ENCODE assay signal across 1 cellular context in genomic region chr4:173052439-173052838, GRCh38.
TF ChIP-seq lines count a peak whose summit lies in the region.

No MANE protein-coding gene starts in this region.

TF ChIP-seq in K562, 482 proteins besides CTCF, POLR2A, EP300 and RAD21 (continued from another document):
- TF ChIP-seq HMBOX1 (IDR thresholded peaks at IDR 0.05) (no peak), ZNF75A (CRISPR knock-in tag; IDR thresholded peaks at IDR 0.05) (no peak), GTF2E2 (tag; IDR thresholded peaks at IDR 0.05) (no peak), CBX3 (IDR thresholded peaks at IDR 0.05; ENCODE audit: borderline replicate concordance in 1 of 2, low read length in 2 of 2) (no peak), NFRKB (IDR thresholded peaks at IDR 0.05; ENCODE audit: low read depth) (0 out of 2 replicates have a peak, but pooled peaks have one; percentile 2), SMAD1 (IDR thresholded peaks at IDR 0.05; ENCODE audit: low read depth, low read length, partially characterized antibody) (no peak), STAG1 (CRISPR knock-in tag; IDR thresholded peaks at IDR 0.05; ENCODE audit: borderline replicate concordance) (no peak), IRF9 (tag; IDR thresholded peaks at IDR 0.05) (peak; percentile 71), POLR2G (IDR thresholded peaks at IDR 0.05; ENCODE audit: low read depth, low read length) (no peak), CEBPB (tag; IDR thresholded peaks at IDR 0.05) (peak; percentile 99), ZNF695 (CRISPR knock-in tag; IDR thresholded peaks at IDR 0.05) (no peak), MGA (IDR thresholded peaks at IDR 0.05) (no peak), RNF219 (CRISPR knock-in tag; IDR thresholded peaks at IDR 0.05) (no peak)
- TF ChIP-seq, protein P1, sequence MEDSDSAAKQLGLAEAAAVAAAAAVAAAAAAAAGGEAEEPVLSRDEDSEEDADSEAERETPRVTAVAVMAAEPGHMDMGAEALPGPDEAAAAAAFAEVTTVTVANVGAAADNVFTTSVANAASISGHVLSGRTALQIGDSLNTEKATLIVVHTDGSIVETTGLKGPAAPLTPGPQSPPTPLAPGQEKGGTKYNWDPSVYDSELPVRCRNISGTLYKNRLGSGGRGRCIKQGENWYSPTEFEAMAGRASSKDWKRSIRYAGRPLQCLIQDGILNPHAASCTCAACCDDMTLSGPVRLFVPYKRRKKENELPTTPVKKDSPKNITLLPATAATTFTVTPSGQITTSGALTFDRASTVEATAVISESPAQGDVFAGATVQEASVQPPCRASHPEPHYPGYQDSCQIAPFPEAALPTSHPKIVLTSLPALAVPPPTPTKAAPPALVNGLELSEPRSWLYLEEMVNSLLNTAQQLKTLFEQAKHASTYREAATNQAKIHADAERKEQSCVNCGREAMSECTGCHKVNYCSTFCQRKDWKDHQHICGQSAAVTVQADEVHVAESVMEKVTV (CRISPR knock-in tag; IDR thresholded peaks at IDR 0.05) = no peak
